Comparison of ENCODE assay signal across 8 cellular contexts in the genomic region with DNA sequence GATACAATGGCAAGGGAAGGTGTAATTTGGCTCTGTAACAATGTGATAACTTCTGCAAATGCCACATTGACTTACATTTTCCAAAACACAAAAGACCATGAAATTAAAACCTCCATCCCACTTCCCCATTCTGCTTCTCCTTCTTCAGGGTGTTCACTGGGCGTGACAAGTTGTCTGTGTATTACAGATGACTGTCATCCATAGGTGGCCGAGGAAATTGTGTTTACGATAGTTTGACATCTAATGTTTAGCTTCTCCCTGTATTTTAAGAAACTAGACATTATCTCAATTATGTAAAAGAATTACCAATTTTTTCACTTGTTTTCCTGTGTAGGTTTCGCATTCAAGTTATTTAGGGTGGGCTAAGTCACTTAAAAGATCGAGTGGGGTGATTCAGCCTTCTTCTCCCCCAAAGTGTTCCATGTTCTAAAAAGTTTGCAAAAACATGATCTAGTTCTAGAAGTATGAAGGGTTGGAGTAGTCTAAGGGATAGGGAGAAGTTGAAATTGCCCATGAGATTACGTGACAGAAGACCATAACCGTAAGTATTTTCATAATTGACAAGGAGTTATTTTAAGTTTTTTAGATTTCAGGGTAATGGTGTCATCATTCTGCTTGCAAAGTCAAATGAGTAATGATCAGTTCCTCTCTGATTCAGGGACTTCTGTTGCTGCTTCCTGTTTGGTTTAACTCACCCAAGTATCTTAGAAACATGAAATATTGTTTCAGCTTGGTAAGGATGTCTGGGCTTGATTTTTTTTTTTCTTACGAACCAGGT. TPM values are rescaled to one million over a fixed set of nuclear protein-coding genes. Genes with fewer than 3 reads are reported as not detected.
DNase-seq lines count a peak whose midpoint lies in the region; ATAC-seq and TF ChIP-seq lines count a peak whose summit lies in the region.

No MANE protein-coding gene starts in this region.

- H3K79me2 ChIP-seq in PC-9 (ENCODE audit: low read depth): no peaks in the 10 kb centered on the region

- H3K27me3 ChIP-seq in SJSA1 (replicated peaks): no peaks in the 10 kb centered on the region
- H3K27me3 ChIP-seq in gastroesophageal sphincter: no peaks in the 10 kb centered on the region
- H3K27me3 ChIP-seq in PC-9 (ENCODE audit: insufficient read depth, low read depth): no peaks in the 10 kb centered on the region

- WGBS in gastroesophageal sphincter (ENCODE audit: low coverage in 1 of 2), 2 donors: 63 to 74% methylated on average over 8 of the region's 8 CpGs

- no peak for TF ChIP-seq EP300 in gastroesophageal sphincter (IDR thresholded peaks at IDR 0.05)

- in situ Hi-C loops in G401 (cut with HindIII; ENCODE audit: low sequenced_read_pairs): no loop called here

- no peak for TF ChIP-seq POLR2A in gastroesophageal sphincter (IDR thresholded peaks at IDR 0.05)

- no peak overlapping the region for H2AFZ ChIP-seq in PC-9

- H3K4me1 ChIP-seq in SJSA1 (replicated peaks) (peaks cover 21% of the 10 kb centered on the region), gastroesophageal sphincter (no peaks in the 10 kb centered on the region), PC-9 (replicated peaks; ENCODE audit: insufficient read depth) (no peaks in the 10 kb centered on the region)

- ATAC-seq in GM18868 (IDR thresholded peaks at IDR 0.05; ENCODE audit: unreplicated experiment) (peak; percentile 80), HG03095 (IDR thresholded peaks at IDR 0.05; ENCODE audit: unreplicated experiment) (peak; percentile 86), gastroesophageal sphincter (peak; percentile 53)

- no peaks in the 10 kb centered on the region for H3K9me2 ChIP-seq in PC-9 (ENCODE audit: insufficient read depth)

- DNase-seq in AG08396 (ENCODE audit: low spot score) (peak; percentile 10), SJSA1 (ENCODE audit: low read depth in 1 of 2, low spot score in 2 of 2) (peak in 1 of 2 experiments; percentile 44), PC-9 (no peak), G401 (ENCODE audit: low spot score) (no peak), foreskin melanocyte (no peak)

- no peaks in the 10 kb centered on the region for H4K20me1 ChIP-seq in PC-9 (ENCODE audit: insufficient read depth)

- no peaks in the 10 kb centered on the region for H3F3A ChIP-seq in PC-9 (ENCODE audit: insufficient read depth, low read depth)

- H3K36me3 ChIP-seq in SJSA1 (no peaks in the 10 kb centered on the region), gastroesophageal sphincter (no peaks in the 10 kb centered on the region), PC-9 (ENCODE audit: low read depth) (no peaks in the 10 kb centered on the region)

- TF ChIP-seq CTCF in gastroesophageal sphincter (IDR thresholded peaks at IDR 0.05) (no peak), PC-9 (conservative IDR thresholded peaks at IDR 0.05) (no peak)

- H3K9me3 ChIP-seq in SJSA1 (replicated peaks) (no peaks in the 10 kb centered on the region), gastroesophageal sphincter (no peaks in the 10 kb centered on the region), PC-9 (ENCODE audit: insufficient read depth, low read depth) (no peaks in the 10 kb centered on the region)

- H3K27ac ChIP-seq in SJSA1 (peak overlapping the region; percentile 61), gastroesophageal sphincter (peak overlapping the region in 1 of 4 donors; percentile 9), PC-9 (no peak overlapping the region)

- no peak overlapping the region for H3K4me3 ChIP-seq in SJSA1
- no peak overlapping the region for H3K4me3 ChIP-seq in gastroesophageal sphincter
- no peak overlapping the region for H3K4me3 ChIP-seq in PC-9

- CTCF ChIA-PET in PC-9 (lab: Charles Lee): no interaction called here

- intact Hi-C loops in PC-9 (cut with micrococcal nuclease; ENCODE audit: unreplicated experiment): no loop called here

- no peak overlapping the region for H3K4me2 ChIP-seq in PC-9

- POLR2A ChIA-PET in PC-9 (lab: Charles Lee; ENCODE audit: unreplicated experiment): no interaction called here

- no TSS peak for BruUV-seq in PC-9 (replicated peaks; lab: Mats Ljungman, UMichigan)

RNA-seq across cellular contexts. Expression of a gene that starts 25.2 kb away (rescaled TPM):
- not detected in 2 replicates for total RNA-seq in SJSA1 (2014; rRNA removed; shearing (Covaris generic))
- 10 to 100 TPM in 1 of 4 donors, 1 to 10 TPM in 3; 1.6 to 10.6 (median 3.2) TPM for total RNA-seq in gastroesophageal sphincter
- not detected in 2 replicates for total RNA-seq in PC-9 (2021)
- total RNA-seq in G401 (2014; rRNA removed; shearing (Covaris generic)): not detected in 2 replicates
